Comparison of ENCODE assay signal across 21 cellular contexts in genomic region chr5:143078321-143078720, GRCh38.
"Had no signal": no experiment of that assay in that cellular context is flagged by ENCODE, and none has a peak within 500 bp of the region (broad histone marks: within the 10 kb centered on the region; RNA-seq: fewer than 3 reads in every experiment).

No MANE protein-coding gene starts in this region.

- H3K27ac Mint-ChIP-seq: nephron progenitor cell; stimulated activated effector memory CD8-positive, alpha-beta T cell treated with anti-CD3 and anti-CD28 coated beads, Interleukin-12 subunit alpha, Interleukin-12 subunit beta, amount 100 ng/mL, for 72 hours had no signal

- H3K4me3 Mint-ChIP-seq: immature natural killer cell; nephron progenitor cell; stimulated activated effector memory CD8-positive, alpha-beta T cell treated with anti-CD3 and anti-CD28 coated beads, Interleukin-12 subunit alpha, Interleukin-12 subunit beta, amount 100 ng/mL, for 72 hours had no signal

- H3K9me3 ChIP-seq: colonic mucosa, psoas muscle, right lobe of liver, suprapubic skin, thyroid gland, upper lobe of left lung, uterus had no signal

- H3K36me3 ChIP-seq: colonic mucosa, right lobe of liver, suprapubic skin, thyroid gland, upper lobe of left lung, uterus had no signal

- H2AFZ ChIP-seq: parathyroid adenoma had no signal

- DNase-seq: cerebellar nuclear complex; colonic mucosa; dermis blood vessel endothelial cell; effector CD4-positive, alpha-beta T cell; immature natural killer cell; left ventricle myocardium superior; nephron progenitor cell; psoas muscle; retina; right lobe of liver; stimulated activated CD4-positive, alpha-beta T cell treated with anti-CD3 and anti-CD28 coated beads, Interleukin-4, amount 100 ng/mL, for 1 hour; stimulated activated CD8-positive, alpha-beta memory T cell treated with anti-CD3 and anti-CD28 coated beads, Interleukin-4, amount 100 ng/mL, for 48 hours; stimulated activated naive CD8-positive, alpha-beta T cell treated with anti-CD3 and anti-CD28 coated beads, Interleukin-15, Interleukin-2, amounts not matched to agents 100 U/mL and 50 U/mL, for 24 hours; thyroid gland; upper lobe of left lung; uterus had no signal

- H3K27me3 ChIP-seq: colonic mucosa, right lobe of liver, suprapubic skin, thyroid gland, upper lobe of left lung, uterus had no signal

- H3K4me1 ChIP-seq: parathyroid adenoma, right lobe of liver, thyroid gland, upper lobe of left lung, uterus had no signal

- H3K9ac ChIP-seq: parathyroid adenoma had no signal

- H3K9me3 Mint-ChIP-seq: immature natural killer cell; stimulated activated effector memory CD8-positive, alpha-beta T cell treated with anti-CD3 and anti-CD28 coated beads, Interleukin-12 subunit alpha, Interleukin-12 subunit beta, amount 100 ng/mL, for 72 hours had no signal

- H3K79me2 ChIP-seq: parathyroid adenoma had no signal

- H3K27ac ChIP-seq: colonic mucosa, parathyroid adenoma, psoas muscle, right lobe of liver, suprapubic skin, thyroid gland, upper lobe of left lung, uterus had no signal

- H3K4me3 ChIP-seq: colonic mucosa, lung, psoas muscle, right lobe of liver, suprapubic skin, thyroid gland, upper lobe of left lung, uterus had no signal

- ATAC-seq: esophagus mucosa; left ventricle myocardium superior; psoas muscle; right lobe of liver; stimulated activated effector memory CD8-positive, alpha-beta T cell treated with anti-CD3 and anti-CD28 coated beads, Interleukin-12 subunit alpha, Interleukin-12 subunit beta, amount 100 ng/mL, for 72 hours; stimulated activated naive CD8-positive, alpha-beta T cell treated with anti-CD3 and anti-CD28 coated beads, Interleukin-15, Interleukin-2, amounts not matched to agents 100 U/mL and 50 U/mL, for 24 hours had no signal
